Comparison of ENCODE assay signal across 18 cellular contexts in the genomic region with DNA sequence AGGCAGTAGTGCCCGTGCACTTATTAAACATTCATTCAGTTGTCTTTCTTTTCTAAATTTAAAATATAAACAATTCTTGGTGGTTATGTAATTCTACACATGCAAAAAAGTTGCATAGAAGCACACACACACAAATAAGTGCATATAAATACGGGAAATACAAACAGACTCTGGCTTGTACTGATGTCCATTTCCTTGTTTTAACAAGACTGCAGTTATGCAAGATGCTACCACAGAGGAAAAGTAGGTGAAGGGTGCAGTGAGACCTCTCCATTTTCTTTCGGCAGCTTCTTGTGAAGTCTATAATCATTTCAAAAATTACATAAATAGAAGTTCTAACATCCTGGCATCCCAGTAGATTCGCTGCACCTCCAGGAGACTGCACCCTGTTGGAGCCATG.
A peak's percentile ranks its signal among the peaks of the same experiment; 100 is the strongest.
DNase-seq lines count a peak whose midpoint lies in the region; ATAC-seq and TF ChIP-seq lines count a peak whose summit lies in the region.
"Had no signal": no experiment of that assay in that cellular context is flagged by ENCODE, and none has a peak within 500 bp of the region (broad histone marks: within the 10 kb centered on the region; RNA-seq: fewer than 3 reads in every experiment).

No MANE protein-coding gene starts in this region.

- no peaks in the 10 kb centered on the region for H3K9me3 ChIP-seq in Loucy (ENCODE audit: insufficient read depth, low read depth, low read length)
- H3K9me3 ChIP-seq in upper lobe of right lung, result no peaks in the 10 kb centered on the region
- H3K9me3 ChIP-seq: BLaER1 had no signal

- peak; percentile 6 for DNase-seq in SIG-M5 treated with dmso at 0.1 percent for 504 hours (lab: John Stamatoyannopoulos, UW; ENCODE audit: unreplicated experiment)
- no peak for DNase-seq in SIG-M5 (lab: John Stamatoyannopoulos, UW)
- DNase-seq in SKM-1 treated with dmso at 0.1 percent for 144 hours (lab: John Stamatoyannopoulos, UW; ENCODE audit: unreplicated experiment), result peak; percentile 11
- no peak for DNase-seq in upper lobe of right lung
- no peak for DNase-seq in GM13976 (ENCODE audit: low spot score)
- DNase-seq in Right ventricle myocardium inferior (ENCODE audit: missing footprints), result no peak
- DNase-seq in stimulated activated naive B cell treated with anti-CD40 and anti-IgM and Interleukin-4, amounts not matched to agents 10 μg/mL and 1 μg/mL and 100 μg/mL, for 72 hours, result no peak
- DNase-seq: 8988T; Calu3; CD8-positive, alpha-beta T cell; DMS79 treated with DMSO at 0.1 percent for 48 hours; GF-D8; HCEC 1CT had no signal

- H3K4me1 ChIP-seq in Loucy (ENCODE audit: insufficient read depth, low read length, poor library complexity, severe bottlenecking) (peaks cover 9% of the 10 kb centered on the region), upper lobe of right lung (no peaks in the 10 kb centered on the region)
- H3K4me1 ChIP-seq: BLaER1 had no signal

- no peak overlapping the region for H3K27ac ChIP-seq in upper lobe of right lung
- H3K27ac ChIP-seq: BLaER1, HL-60 had no signal

- H3K36me3 ChIP-seq in Loucy (ENCODE audit: insufficient read depth, low read length), result no peaks in the 10 kb centered on the region
- no peaks in the 10 kb centered on the region for H3K36me3 ChIP-seq in upper lobe of right lung
- H3K36me3 ChIP-seq: BLaER1 had no signal

- no peaks in the 10 kb centered on the region for H3F3A ChIP-seq in Loucy (ENCODE audit: low read depth)

- H3K27me3 Mint-ChIP-seq in stimulated activated naive B cell treated with anti-CD40 and anti-IgM and Interleukin-4, amounts not matched to agents 10 μg/mL and 1 μg/mL and 100 μg/mL, for 72 hours, result no peaks in the 10 kb centered on the region

- H3K27me3 ChIP-seq in Loucy (ENCODE audit: insufficient read depth, low read length, poor library complexity, severe bottlenecking) (no peaks in the 10 kb centered on the region), upper lobe of right lung (no peaks in the 10 kb centered on the region)
- H3K27me3 ChIP-seq: BLaER1 had no signal

- H3K79me2 ChIP-seq in Loucy (ENCODE audit: insufficient read depth, low read length), result no peaks in the 10 kb centered on the region

- peak overlapping the region; percentile 52; the same call in 1 of the 2 replicates for H2AFZ ChIP-seq in Loucy (ENCODE audit: low read length)
- H2AFZ ChIP-seq: GM23338 had no signal

- no peaks in the 10 kb centered on the region for H3K9me3 Mint-ChIP-seq in stimulated activated naive B cell treated with anti-CD40 and anti-IgM and Interleukin-4, amounts not matched to agents 10 μg/mL and 1 μg/mL and 100 μg/mL, for 72 hours
- H3K9me3 Mint-ChIP-seq: CD14-positive monocyte; CD8-positive, alpha-beta T cell; GM23338 had no signal

- TF ChIP-seq CTCF in Loucy (conservative IDR thresholded peaks at IDR 0.05; ENCODE audit: low read length), result no peak
- no peak for TF ChIP-seq CTCF in upper lobe of right lung (IDR thresholded peaks at IDR 0.05)
- no peak for TF ChIP-seq CTCF in GM13976 (IDR thresholded peaks at IDR 0.05; ENCODE audit: borderline replicate concordance, control extremely low read depth, extremely low read depth, insufficient read depth, missing control alignments)

- no peaks in the 10 kb centered on the region for H3K36me3 Mint-ChIP-seq in stimulated activated naive B cell treated with anti-CD40 and anti-IgM and Interleukin-4, amounts not matched to agents 10 μg/mL and 1 μg/mL and 100 μg/mL, for 72 hours
- H3K36me3 Mint-ChIP-seq: CD14-positive monocyte; CD8-positive, alpha-beta T cell had no signal

- no peaks in the 10 kb centered on the region for H3K9me2 ChIP-seq in Loucy (replicated peaks; ENCODE audit: low read depth, low read length)

- H4K20me1 ChIP-seq in Loucy (ENCODE audit: insufficient read depth, low read length, poor library complexity, severe bottlenecking), result no peaks in the 10 kb centered on the region
- H4K20me1 ChIP-seq: BLaER1 had no signal

- peaks cover 6 to 8% of the 10 kb centered on the region in 2 donors for H3K4me1 Mint-ChIP-seq in stimulated activated naive B cell treated with anti-CD40 and anti-IgM and Interleukin-4, amounts not matched to agents 10 μg/mL and 1 μg/mL and 100 μg/mL, for 72 hours
- H3K4me1 Mint-ChIP-seq: GM23338 had no signal

- intact Hi-C loops in upper lobe of right lung (cut with DNase I), result no loop called here
- intact Hi-C loops in Right ventricle myocardium inferior (cut with DNase I), result no loop called here

- H3K4me3 Mint-ChIP-seq in stimulated activated naive B cell treated with anti-CD40 and anti-IgM and Interleukin-4, amounts not matched to agents 10 μg/mL and 1 μg/mL and 100 μg/mL, for 72 hours, result no peak overlapping the region
- H3K4me3 Mint-ChIP-seq: CD14-positive monocyte; CD8-positive, alpha-beta T cell; GM23338 had no signal

- no peak overlapping the region for H3K9ac ChIP-seq in Loucy (ENCODE audit: low read depth, low read length, poor library complexity, severe bottlenecking)
- H3K9ac ChIP-seq: BLaER1 had no signal

- no peak overlapping the region for H3K4me2 ChIP-seq in Loucy (ENCODE audit: low read depth, low read length, poor library complexity, severe bottlenecking)
- H3K4me2 ChIP-seq: BLaER1, GM23338 had no signal

- in situ Hi-C loops in GM13976 (cut with MboI; ENCODE audit: low sequenced_read_pairs, unreplicated experiment), result no loop called here

- H3K4me3 ChIP-seq in Loucy (ENCODE audit: low read length, poor library complexity, severe bottlenecking) (no peak overlapping the region), upper lobe of right lung (no peak overlapping the region)
- H3K4me3 ChIP-seq: BLaER1, GM23338 had no signal

- ATAC-seq in upper lobe of right lung (peak; percentile 63), Right ventricle myocardium inferior (no peak)
- ATAC-seq in stimulated activated naive B cell treated with anti-CD40 and anti-IgM and Interleukin-4, amounts not matched to agents 10 μg/mL and 1 μg/mL and 100 μg/mL, for 72 hours (replicated peaks), result no peak
- ATAC-seq: CD8-positive, alpha-beta T cell; GM23338 had no signal

- H3K27ac Mint-ChIP-seq in stimulated activated naive B cell treated with anti-CD40 and anti-IgM and Interleukin-4, amounts not matched to agents 10 μg/mL and 1 μg/mL and 100 μg/mL, for 72 hours, result no peak overlapping the region
- H3K27ac Mint-ChIP-seq: CD14-positive monocyte; CD8-positive, alpha-beta T cell had no signal

Comparison
In these comparisons a context has a peak if more than half of its experiments do, and no peak if none do; other contexts are left out.
1. DNase-seq: peak in SIG-M5 treated with dmso at 0.1 percent for 504 hours (single experiment) and SKM-1 treated with dmso at 0.1 percent for 144 hours (single experiment); none in SIG-M5 (single experiment), upper lobe of right lung (single experiment), GM13976 (single experiment), Right ventricle myocardium inferior (single experiment) and stimulated activated naive B cell treated with anti-CD40 and anti-IgM and Interleukin-4, amounts not matched to agents 10 μg/mL and 1 μg/mL and 100 μg/mL, for 72 hours (single experiment).